4 cellular contexts compared by ENCODE assay signal in the genomic region with DNA sequence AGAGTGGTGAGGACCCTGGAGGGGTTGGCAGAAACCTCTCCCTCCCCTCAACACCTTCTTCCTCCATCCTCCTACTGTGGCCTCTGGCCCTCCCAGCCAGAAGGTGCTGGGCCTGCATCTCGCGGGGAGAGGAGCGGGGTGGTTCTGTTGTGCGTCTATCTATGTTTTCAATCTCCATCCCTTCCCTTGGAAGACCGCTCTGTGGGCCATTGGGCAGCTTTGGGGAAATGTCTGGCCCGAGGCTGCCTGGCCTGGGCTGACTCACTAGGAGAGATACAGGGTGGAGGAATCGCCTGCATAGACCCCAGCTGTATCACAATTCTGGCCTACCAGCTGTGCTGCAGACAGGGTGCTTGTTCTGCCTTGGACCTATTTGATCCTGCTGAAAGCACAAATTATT.
TF ChIP-seq lines count a peak whose summit lies in the region.

No MANE protein-coding gene starts in this region.

TF ChIP-seq in SK-N-SH, 30 proteins besides CTCF, POLR2A, EP300 and RAD21:
- TF ChIP-seq GATA2 (CRISPR knock-in tag; IDR thresholded peaks at IDR 0.05) = peak; percentile 96
- peak; percentile 80 for TF ChIP-seq RCOR1 (IDR thresholded peaks at IDR 0.05; ENCODE audit: low read length)
- TF ChIP-seq POLR2AphosphoS5 (IDR thresholded peaks at IDR 0.05; ENCODE audit: low read depth, low read length) = no peak
- no peak for TF ChIP-seq EZH2phosphoT487 (IDR thresholded peaks at IDR 0.05; ENCODE audit: borderline replicate concordance, low read depth)
- TF ChIP-seq CHD2 (IDR thresholded peaks at IDR 0.05; ENCODE audit: low read length, partially characterized antibody) = peak; percentile 74
- TF ChIP-seq FOXJ3 (CRISPR knock-in tag; IDR thresholded peaks at IDR 0.05) = 0 out of 2 replicates have a peak, but pooled peaks have one; percentile 40
- no peak for TF ChIP-seq SIN3A (IDR thresholded peaks at IDR 0.05; ENCODE audit: borderline replicate concordance, low read depth, low read length)

TF ChIP-seq in SK-N-SH treated with all-trans-retinoic acid at 6 μM for 48 hours, 23 proteins besides CTCF, POLR2A, EP300 and RAD21:
- no peak for TF ChIP-seq PPARA (CRISPR knock-in tag; IDR thresholded peaks at IDR 0.05; ENCODE audit: borderline replicate concordance)
- TF ChIP-seq, protein P1, sequence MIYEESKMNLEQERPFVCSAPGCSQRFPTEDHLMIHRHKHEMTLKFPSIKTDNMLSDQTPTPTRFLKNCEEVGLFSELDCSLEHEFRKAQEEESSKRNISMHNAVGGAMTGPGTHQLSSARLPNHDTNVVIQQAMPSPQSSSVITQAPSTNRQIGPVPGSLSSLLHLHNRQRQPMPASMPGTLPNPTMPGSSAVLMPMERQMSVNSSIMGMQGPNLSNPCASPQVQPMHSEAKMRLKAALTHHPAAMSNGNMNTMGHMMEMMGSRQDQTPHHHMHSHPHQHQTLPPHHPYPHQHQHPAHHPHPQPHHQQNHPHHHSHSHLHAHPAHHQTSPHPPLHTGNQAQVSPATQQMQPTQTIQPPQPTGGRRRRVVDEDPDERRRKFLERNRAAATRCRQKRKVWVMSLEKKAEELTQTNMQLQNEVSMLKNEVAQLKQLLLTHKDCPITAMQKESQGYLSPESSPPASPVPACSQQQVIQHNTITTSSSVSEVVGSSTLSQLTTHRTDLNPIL (CRISPR knock-in tag; IDR thresholded peaks at IDR 0.05; ENCODE audit: low read depth) = no peak

TF ChIP-seq in IMR-90, 13 proteins besides CTCF, POLR2A, EP300 and RAD21:
- TF ChIP-seq, protein P2, sequence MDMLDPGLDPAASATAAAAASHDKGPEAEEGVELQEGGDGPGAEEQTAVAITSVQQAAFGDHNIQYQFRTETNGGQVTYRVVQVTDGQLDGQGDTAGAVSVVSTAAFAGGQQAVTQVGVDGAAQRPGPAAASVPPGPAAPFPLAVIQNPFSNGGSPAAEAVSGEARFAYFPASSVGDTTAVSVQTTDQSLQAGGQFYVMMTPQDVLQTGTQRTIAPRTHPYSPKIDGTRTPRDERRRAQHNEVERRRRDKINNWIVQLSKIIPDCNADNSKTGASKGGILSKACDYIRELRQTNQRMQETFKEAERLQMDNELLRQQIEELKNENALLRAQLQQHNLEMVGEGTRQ (IDR thresholded peaks at IDR 0.05; ENCODE audit: low read depth, low read length) = no peak
- no peak for TF ChIP-seq MAZ (IDR thresholded peaks at IDR 0.05; ENCODE audit: borderline replicate concordance, low read depth, low read length)
- no peak for TF ChIP-seq CEBPB (IDR thresholded peaks at IDR 0.05; ENCODE audit: low read depth, low read length)
- TF ChIP-seq RFX5 (IDR thresholded peaks at IDR 0.05; ENCODE audit: low read depth, low read length) = no peak
- no peak for TF ChIP-seq MXI1 (IDR thresholded peaks at IDR 0.05; ENCODE audit: borderline replicate concordance, low read depth, low read length)
- TF ChIP-seq MAFK (IDR thresholded peaks at IDR 0.05; ENCODE audit: low read depth, low read length) = no peak
- no peak for TF ChIP-seq NFE2L2 (IDR thresholded peaks at IDR 0.05; ENCODE audit: low read depth, low read length)
- TF ChIP-seq FOS (IDR thresholded peaks at IDR 0.05; ENCODE audit: low read depth, low read length) = no peak
- TF ChIP-seq RCOR1 (IDR thresholded peaks at IDR 0.05; ENCODE audit: insufficient replicate concordance, low read length) = no peak
- no peak for TF ChIP-seq CHD1 (IDR thresholded peaks at IDR 0.05; ENCODE audit: low read depth, low read length)
- TF ChIP-seq BHLHE40 (IDR thresholded peaks at IDR 0.05; ENCODE audit: low read depth, low read length) = no peak
- no peak for TF ChIP-seq SMC3 (IDR thresholded peaks at IDR 0.05; ENCODE audit: low read depth, low read length)
- TF ChIP-seq, protein P3, sequence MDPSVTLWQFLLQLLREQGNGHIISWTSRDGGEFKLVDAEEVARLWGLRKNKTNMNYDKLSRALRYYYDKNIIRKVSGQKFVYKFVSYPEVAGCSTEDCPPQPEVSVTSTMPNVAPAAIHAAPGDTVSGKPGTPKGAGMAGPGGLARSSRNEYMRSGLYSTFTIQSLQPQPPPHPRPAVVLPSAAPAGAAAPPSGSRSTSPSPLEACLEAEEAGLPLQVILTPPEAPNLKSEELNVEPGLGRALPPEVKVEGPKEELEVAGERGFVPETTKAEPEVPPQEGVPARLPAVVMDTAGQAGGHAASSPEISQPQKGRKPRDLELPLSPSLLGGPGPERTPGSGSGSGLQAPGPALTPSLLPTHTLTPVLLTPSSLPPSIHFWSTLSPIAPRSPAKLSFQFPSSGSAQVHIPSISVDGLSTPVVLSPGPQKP (IDR thresholded peaks at IDR 0.05; ENCODE audit: borderline replicate concordance, low read depth, low read length) = no peak

TF ChIP-seq in H1, 55 proteins besides CTCF, POLR2A, EP300 and RAD21:
- TF ChIP-seq RXRA (IDR thresholded peaks at IDR 0.05; ENCODE audit: insufficient read depth, low read depth, low read length) (no peak), JUND (IDR thresholded peaks at IDR 0.05; ENCODE audit: low read length) (no peak), SIRT6 (IDR thresholded peaks at IDR 0.05; ENCODE audit: low read length) (no peak), RNF2 (IDR thresholded peaks at IDR 0.05; ENCODE audit: borderline replicate concordance, low read depth, low read length, missing control alignments, poor library complexity, severe bottlenecking) (no peak), CBX8 (IDR thresholded peaks at IDR 0.05; ENCODE audit: borderline replicate concordance, low read depth, low read length) (no peak), MAFK (IDR thresholded peaks at IDR 0.05; ENCODE audit: low read depth, low read length) (no peak), TAF1 (IDR thresholded peaks at IDR 0.05; ENCODE audit: low read depth, low read length) (no peak)
- TF ChIP-seq, protein P4, sequence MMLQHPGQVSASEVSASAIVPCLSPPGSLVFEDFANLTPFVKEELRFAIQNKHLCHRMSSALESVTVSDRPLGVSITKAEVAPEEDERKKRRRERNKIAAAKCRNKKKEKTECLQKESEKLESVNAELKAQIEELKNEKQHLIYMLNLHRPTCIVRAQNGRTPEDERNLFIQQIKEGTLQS (IDR thresholded peaks at IDR 0.05; ENCODE audit: insufficient read depth, low read depth, low read length) = no peak
- TF ChIP-seq, protein P2 (IDR thresholded peaks at IDR 0.05; ENCODE audit: low read length) = no peak
